In the genomic region with DNA sequence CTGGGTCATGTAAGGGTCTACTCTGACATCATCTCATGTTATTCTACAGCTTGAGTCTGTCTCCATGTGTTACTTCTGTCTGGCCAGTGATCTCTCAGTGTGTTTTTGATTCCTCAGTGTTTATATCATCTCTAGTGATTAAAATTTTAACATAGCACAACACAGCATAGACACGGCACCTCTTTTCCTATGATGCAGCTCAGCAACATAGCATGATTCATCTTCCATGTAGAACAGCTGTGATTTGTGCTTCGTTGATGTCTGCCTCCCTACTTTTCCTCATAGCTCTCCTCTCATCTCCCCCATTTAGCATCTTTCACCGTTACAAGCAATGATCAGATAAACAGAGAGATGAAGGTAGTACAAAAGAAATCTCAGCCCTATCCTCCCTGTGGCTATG, we compare ENCODE assay signal across 15 cellular contexts.
A peak's percentile ranks its signal among the peaks of the same experiment; 100 is the strongest.
DNase-seq lines count a peak whose midpoint lies in the region; ATAC-seq and TF ChIP-seq lines count a peak whose summit lies in the region.
"Had no signal": no experiment of that assay in that cellular context is flagged by ENCODE, and none has a peak within 500 bp of the region (broad histone marks: within the 10 kb centered on the region; RNA-seq: fewer than 3 reads in every experiment).

No MANE protein-coding gene starts in this region.

- no peak for TF ChIP-seq CTCF in body of pancreas (IDR thresholded peaks at IDR 0.05)
- no peak for TF ChIP-seq CTCF in fibroblast of the aortic adventitia (IDR thresholded peaks at IDR 0.05; ENCODE audit: insufficient read depth, low read length)
- TF ChIP-seq CTCF in omental fat pad (IDR thresholded peaks at IDR 0.05): no peak
- no peak for TF ChIP-seq CTCF in uterus (IDR thresholded peaks at IDR 0.05)

- no peak for DNase-seq in body of pancreas
- peak; percentile 25 for DNase-seq in fibroblast of the aortic adventitia (ENCODE audit: low read depth)
- DNase-seq in omental fat pad (ENCODE audit: low spot score): no peak
- no peak for DNase-seq in uterus
- no peak for DNase-seq in stimulated activated CD8-positive, alpha-beta memory T cell treated with anti-CD3 and anti-CD28 coated beads, Interleukin-4, amount 100 ng/mL, for 48 hours
- DNase-seq in germinal center (ENCODE audit: low spot score): no peak
- DNase-seq: activated CD4-positive, CD25-positive, alpha-beta regulatory T cell; dermis blood vessel endothelial cell; naive thymus-derived CD8-positive, alpha-beta T cell; stimulated activated CD4-positive, alpha-beta T cell treated with anti-CD3 and anti-CD28 coated beads, Interleukin-2, amount 100 ng/mL, for 24 hours; T-helper 17 cell had no signal

- H3K4me1 ChIP-seq in body of pancreas: no peaks in the 10 kb centered on the region
- no peaks in the 10 kb centered on the region for H3K4me1 ChIP-seq in uterus
- H3K4me1 ChIP-seq: BLaER1 treated with 17β-estradiol and CSF1 and Interleukin-3, amounts not matched to agents 10 nM and 100 nM had no signal

- H3K27me3 ChIP-seq in body of pancreas (no peaks in the 10 kb centered on the region), uterus (no peaks in the 10 kb centered on the region)
- H3K27me3 ChIP-seq: BLaER1 treated with 17β-estradiol and CSF1 and Interleukin-3, amounts not matched to agents 10 nM and 100 nM; MG63 had no signal

- H3K27ac ChIP-seq in body of pancreas (peak overlapping the region in 1 of 4 donors; percentile 37), uterus (peak overlapping the region; percentile 39 to 80)
- H3K27ac ChIP-seq: BLaER1 treated with 17β-estradiol and CSF1 and Interleukin-3, amounts not matched to agents 10 nM and 100 nM had no signal

- no peak overlapping the region for H3K4me3 ChIP-seq in body of pancreas
- H3K4me3 ChIP-seq in fibroblast of the aortic adventitia (ENCODE audit: low read depth, low read length): no peak overlapping the region
- H3K4me3 ChIP-seq in uterus: no peak overlapping the region
- H3K4me3 ChIP-seq: BLaER1 treated with 17β-estradiol and CSF1 and Interleukin-3, amounts not matched to agents 10 nM and 100 nM; MG63 had no signal

- H3K36me3 ChIP-seq in body of pancreas (replicated peaks in 1 of 2; ENCODE audit: insufficient read depth in 1 of 2, low read depth in 2 of 2) (no peaks in the 10 kb centered on the region), uterus (no peaks in the 10 kb centered on the region)
- H3K36me3 ChIP-seq: BLaER1 treated with 17β-estradiol and CSF1 and Interleukin-3, amounts not matched to agents 10 nM and 100 nM; MG63 had no signal

- no peak for TF ChIP-seq POLR2A in body of pancreas (IDR thresholded peaks at IDR 0.05)
- no peak for TF ChIP-seq POLR2A in uterus (IDR thresholded peaks at IDR 0.05)

- intact Hi-C loops in body of pancreas (cut with DNase I) (no loop called here), uterus (cut with DNase I; ENCODE audit: low total_unique reads) (no loop called here)

- ATAC-seq in body of pancreas: peak; percentile 21
- peak; percentile 32 for ATAC-seq in omental fat pad (ENCODE audit: low FRiP score)
- no peak for ATAC-seq in GM19397 (IDR thresholded peaks at IDR 0.05; ENCODE audit: unreplicated experiment)
- ATAC-seq: activated T-helper 17 cell treated with anti-CD3 and anti-CD28 coated beads, Interleukin-2, amount 50 U/mL, for 72 hours; naive thymus-derived CD8-positive, alpha-beta T cell; T-helper 17 cell had no signal

- WGBS in body of pancreas, 2 donors: 72 to 81% methylated on average over 3 of the region's 3 CpGs

- H3K9me3 ChIP-seq in body of pancreas: no peaks in the 10 kb centered on the region
- H3K9me3 ChIP-seq in uterus: no peaks in the 10 kb centered on the region
- H3K9me3 ChIP-seq: MG63 had no signal
